22 cellular contexts compared by ENCODE assay signal in the genomic region with DNA sequence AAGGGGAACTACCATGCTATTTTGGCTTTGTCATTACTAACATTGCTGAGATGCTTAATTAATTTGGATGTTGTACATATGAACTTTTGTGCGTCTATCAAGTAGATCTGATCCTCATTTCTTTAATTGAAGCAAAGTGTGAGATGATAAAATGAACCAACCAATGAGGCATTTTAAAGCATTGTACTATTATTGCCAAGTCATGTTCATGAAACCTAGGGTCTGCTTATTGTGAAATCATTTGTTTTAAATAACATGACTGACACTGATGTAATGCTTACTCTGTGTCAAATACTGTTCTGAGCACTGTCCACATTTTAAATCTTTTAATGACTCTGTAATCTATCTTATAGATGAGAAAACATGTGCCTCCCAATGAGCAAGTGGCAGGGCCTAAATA.
"Had no signal": no experiment of that assay in that cellular context is flagged by ENCODE, and none has a peak within 500 bp of the region (broad histone marks: within the 10 kb centered on the region; RNA-seq: fewer than 3 reads in every experiment).

No MANE protein-coding gene starts in this region.

- H3K9me2 ChIP-seq: SK-N-SH had no signal

- DNase-seq: Karpas-422, KG1, MG63, NCI-H1092, NCI-H1105 treated with DMSO at 0.1 percent for 48 hours, NCI-H1417 treated with DMSO at 0.1 percent for 48 hours, NCI-H146, NCI-H1694 treated with DMSO at 0.1 percent for 48 hours, NCI-H1930, NCI-H2081, NCI-H2107, NCI-H2227 treated with DMSO at 0.1 percent for 48 hours, NCI-H510A, NCI-H524 treated with DMSO at 0.1 percent for 48 hours, NCI-H69, NCI-H774, PC-3, SHP77, SK-N-SH, SW 1271 had no signal

- H3K4me2 ChIP-seq: SK-N-SH had no signal

- ATAC-seq: Panc1, PC-3 had no signal

- H3K9me3 ChIP-seq: MG63, SK-N-SH had no signal

- H3K36me3 ChIP-seq: MG63 had no signal

- H3K27me3 ChIP-seq: MG63 had no signal

- H3K4me3 ChIP-seq: MG63 had no signal

- H3K27ac ChIP-seq: RWPE1 had no signal
